8 cellular contexts compared by ENCODE assay signal in the genomic region with DNA sequence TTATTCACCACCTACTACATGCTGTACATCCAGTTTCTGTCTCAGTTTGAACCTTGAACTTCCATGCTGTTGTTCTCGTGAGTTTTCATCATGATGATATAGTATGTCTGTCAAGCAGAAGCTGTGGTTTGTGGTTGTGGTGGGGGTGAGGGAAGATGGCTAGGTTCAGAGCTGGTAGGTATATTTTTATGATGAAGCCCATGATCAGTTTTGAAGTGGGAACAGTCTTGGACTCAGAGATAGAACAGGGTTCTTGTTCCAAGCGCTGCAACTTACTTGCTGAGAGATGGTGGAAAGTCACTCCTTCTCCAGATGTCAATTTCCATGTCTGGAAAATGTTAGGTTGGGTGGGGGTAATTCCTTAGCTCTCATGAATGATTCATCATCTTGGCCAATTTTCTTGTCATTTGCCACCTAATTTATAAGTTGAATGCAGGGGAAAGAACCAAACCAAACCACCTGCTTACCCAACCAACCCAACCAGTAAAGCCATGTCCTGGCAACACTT. TPM values are rescaled to one million over a fixed set of nuclear protein-coding genes. Genes with fewer than 3 reads are reported as not detected.
DNase-seq lines count a peak whose midpoint lies in the region; ATAC-seq and TF ChIP-seq lines count a peak whose summit lies in the region.

No MANE protein-coding gene starts in this region.

- no peaks in the 10 kb centered on the region for H3K9me3 ChIP-seq in colonic mucosa

- ATAC-seq in GM19035 (IDR thresholded peaks at IDR 0.05; ENCODE audit: unreplicated experiment) (peak; percentile 44), HG03135 (IDR thresholded peaks at IDR 0.05; ENCODE audit: unreplicated experiment) (peak; percentile 38)
- ATAC-seq in activated CD4-positive, CD25-positive, alpha-beta regulatory T cell treated with anti-CD3 and anti-CD28 coated beads, Interleukin-2, amount 50 U/mL, for 24 hours = peak; percentile 76 to 80

- no peak overlapping the region for H3K9ac ChIP-seq in colonic mucosa (ENCODE audit: low read depth in 2 of 2, low read length in 2 of 2)

- H3K4me1 ChIP-seq in colonic mucosa = no peaks in the 10 kb centered on the region

- H3K36me3 ChIP-seq in colonic mucosa = no peaks in the 10 kb centered on the region

- H3K4me3 ChIP-seq in colonic mucosa = no peak overlapping the region

- intact Hi-C loops in colonic mucosa (cut with DNase I) = no loop called here

- no peak for TF ChIP-seq CTCF in colonic mucosa (IDR thresholded peaks at IDR 0.05)
- TF ChIP-seq CTCF in GM20000 (IDR thresholded peaks at IDR 0.05; ENCODE audit: extremely low read depth, missing control alignments) = no peak

- DNase-seq in stimulated activated CD4-positive, alpha-beta T cell treated with anti-CD3 and anti-CD28 coated beads, Interleukin-2, amount 100 ng/mL, for 24 hours = peak; percentile 46 to 58
- DNase-seq in iPS-NIHi7 (ENCODE audit: extremely low spot score) (no peak), colonic mucosa (no peak), GM20000 (ENCODE audit: low spot score) (no peak), substantia nigra (lab: John Stamatoyannopoulos, UW) (no peak)

- H3K27ac ChIP-seq in colonic mucosa (no peak overlapping the region), substantia nigra (ENCODE audit: low read depth, low read length, poor library complexity, severe bottlenecking) (no peak overlapping the region)

- no peaks in the 10 kb centered on the region for H3K27me3 ChIP-seq in colonic mucosa

RNA-seq across cellular contexts. Expression of gene PMAIP1, which starts 21.6 kb away (rescaled TPM):
- total RNA-seq in colonic mucosa = 1 to 10 TPM; 4.3 to 4.9 TPM

Comparison
In these comparisons a context has a peak if more than half of its experiments do, and no peak if none do; other contexts are left out.
1. DNase-seq: peak in stimulated activated CD4-positive, alpha-beta T cell treated with anti-CD3 and anti-CD28 coated beads, Interleukin-2, amount 100 ng/mL, for 24 hours (2 of 2); none in iPS-NIHi7 (single experiment), colonic mucosa (single experiment), GM20000 (single experiment) and substantia nigra (0 of 49).
2. Peak in every context shown above with its lines, with median percentiles within 50 percentile points of each other: ATAC-seq.